22 cellular contexts compared by ENCODE assay signal in genomic region chr7:75042831-75043703, GRCh38. TPM values are rescaled to one million over a fixed set of nuclear protein-coding genes. Genes with fewer than 3 reads are reported as not detected.
DNase-seq lines count a peak whose midpoint lies in the region; ATAC-seq, FAIRE-seq and TF ChIP-seq lines count a peak whose summit lies in the region.
"Had no signal": no experiment of that assay in that cellular context is flagged by ENCODE, and none has a peak within 500 bp of the region (broad histone marks: within the 10 kb centered on the region; RNA-seq: fewer than 3 reads in every experiment).

No MANE protein-coding gene starts in this region.

- H3K9ac ChIP-seq in neuronal stem cell (ENCODE audit: low read depth, low read length, poor library complexity), result no peak overlapping the region

- no peak overlapping the region for H4K8ac ChIP-seq in neuronal stem cell (ENCODE audit: low read depth, low read length)

- H2BK5ac ChIP-seq in neuronal stem cell (ENCODE audit: low read length), result no peak overlapping the region

- TF ChIP-seq POLR2A in testis (IDR thresholded peaks at IDR 0.05), result no peak

- no peak overlapping the region for H3K4me2 ChIP-seq in neuronal stem cell (ENCODE audit: insufficient read depth, low read length, poor library complexity, severe bottlenecking)
- H3K4me2 ChIP-seq: A549 had no signal

- no peak overlapping the region for H2AK5ac ChIP-seq in neuronal stem cell (ENCODE audit: low read depth, low read length)

- H2BK15ac ChIP-seq in neuronal stem cell (ENCODE audit: low read length), result no peak overlapping the region

- peaks cover 5% of the 10 kb centered on the region for H3K79me1 ChIP-seq in neuronal stem cell (ENCODE audit: low read depth, low read length)

- peaks cover 0 to 3% of the 10 kb centered on the region in 2 donors for H3K4me1 ChIP-seq in neuronal stem cell (ENCODE audit: control insufficient read depth in 2 of 2, insufficient read depth in 1 of 2, low read depth in 1 of 2, low read length in 2 of 2)
- peaks cover 3% of the 10 kb centered on the region for H3K4me1 ChIP-seq in testis
- peaks cover 10% of the 10 kb centered on the region for H3K4me1 ChIP-seq in left ventricle myocardium inferior
- H3K4me1 ChIP-seq: HAP-1 had no signal

- H4K91ac ChIP-seq in neuronal stem cell (ENCODE audit: low read depth, low read length, poor library complexity), result no peak overlapping the region

- H3K4ac ChIP-seq in neuronal stem cell (ENCODE audit: low read length), result peak overlapping the region; percentile 11

- H3K18ac ChIP-seq in neuronal stem cell (ENCODE audit: low read length), result peak overlapping the region; percentile 52

- H3K14ac ChIP-seq in neuronal stem cell (ENCODE audit: low read length), result peak overlapping the region; percentile 63

- no peak overlapping the region for H2BK12ac ChIP-seq in neuronal stem cell (ENCODE audit: low read length)

- H2BK120ac ChIP-seq in neuronal stem cell (ENCODE audit: low read depth, low read length), result no peak overlapping the region

- H3K23ac ChIP-seq in neuronal stem cell (ENCODE audit: low read depth, low read length, poor library complexity), result peak overlapping the region; percentile 6

- peak; percentile 22 for DNase-seq in NCI-H69 (lab: John Stamatoyannopoulos, UW)
- no peak for DNase-seq in bronchial epithelial cell (ENCODE audit: low read depth)
- no peak for DNase-seq in neuronal stem cell (ENCODE audit: low spot score)
- no peak for DNase-seq in testis
- no peak for DNase-seq in left ventricle myocardium inferior
- DNase-seq: AML-193; CD4-positive, alpha-beta memory T cell; GOT3; KG1; MM.1S; NCI-H1694; NCI-H226; NCI-H510A; SIG-M5 had no signal

- H3K27me3 ChIP-seq in bronchial epithelial cell (ENCODE audit: control insufficient read depth, insufficient read depth, low read length) (no peaks in the 10 kb centered on the region), neuronal stem cell (ENCODE audit: control insufficient read depth in 3 of 3, insufficient read depth in 3 of 3, low read depth in 1 of 3, low read length in 3 of 3) (no peaks in the 10 kb centered on the region), testis (no peaks in the 10 kb centered on the region), left ventricle myocardium inferior (ENCODE audit: low read depth) (no peaks in the 10 kb centered on the region)

- no peak for TF ChIP-seq CTCF in bronchial epithelial cell (IDR thresholded peaks at IDR 0.05; ENCODE audit: insufficient read depth, low read length, severe bottlenecking)
- no peak for TF ChIP-seq CTCF in testis (IDR thresholded peaks at IDR 0.05)
- no peak for TF ChIP-seq CTCF in left ventricle myocardium inferior (IDR thresholded peaks at IDR 0.05; ENCODE audit: borderline replicate concordance)

- H2AFZ ChIP-seq in neuronal stem cell (ENCODE audit: low read length), result no peak overlapping the region

- intact Hi-C loops in testis (cut with DNase I; ENCODE audit: low total_unique reads), result no loop called here
- intact Hi-C loops in left ventricle myocardium inferior (cut with micrococcal nuclease), result no loop called here

- H3K9me3 ChIP-seq in neuronal stem cell (replicated peaks in 1 of 2; ENCODE audit: control insufficient read depth in 2 of 2, insufficient read depth in 1 of 2, low read depth in 1 of 2, low read length in 2 of 2) (no peaks in the 10 kb centered on the region), testis (no peaks in the 10 kb centered on the region), left ventricle myocardium inferior (replicated peaks) (no peaks in the 10 kb centered on the region)
- H3K9me3 ChIP-seq: A549, HAP-1 had no signal

- ATAC-seq in GM18517 (IDR thresholded peaks at IDR 0.05; ENCODE audit: unreplicated experiment) (no peak), HG03521 (IDR thresholded peaks at IDR 0.05; ENCODE audit: unreplicated experiment) (no peak), HG02588 (IDR thresholded peaks at IDR 0.05; ENCODE audit: unreplicated experiment) (no peak)
- ATAC-seq: A549, Panc1 had no signal

- H3K36me3 ChIP-seq in bronchial epithelial cell (ENCODE audit: control insufficient read depth, insufficient read depth, low read length) (peaks cover 14% of the 10 kb centered on the region), neuronal stem cell (replicated peaks in 1 of 2; ENCODE audit: control insufficient read depth in 2 of 2, insufficient read depth in 2 of 2, low read length in 2 of 2) (peaks cover 22 to 48% of the 10 kb centered on the region in 2 donors), testis (ENCODE audit: low read depth, missing control alignments) (no peaks in the 10 kb centered on the region), left ventricle myocardium inferior (peaks cover 47% of the 10 kb centered on the region)

- H3K27ac ChIP-seq in neuronal stem cell (replicated peaks; ENCODE audit: low read length) (no peak overlapping the region), testis (peak overlapping the region; percentile 7 to 33), left ventricle myocardium inferior (replicated peaks) (no peak overlapping the region)
- H3K27ac ChIP-seq: A549, SK-N-MC had no signal

- peak; percentile 13 for FAIRE-seq in bronchial epithelial cell (lab: Jason Lieb, UNC)
- FAIRE-seq: A549, HTR-8/SVneo had no signal

- no CpG with 5 or more reads among the region's 28 CpGs for WGBS in neuronal stem cell (ENCODE audit: extremely low coverage in 2 of 2, insufficient read length in 2 of 2, insufficient replicate concordance in 1 of 2), 2 donors
- WGBS in testis, 2 donors, result 95 to 98% methylated on average over 14 to 24 of the region's 28 CpGs

- no peak overlapping the region for H3K4me3 ChIP-seq in bronchial epithelial cell (ENCODE audit: low read depth, low read length)
- peak overlapping the region in 1 of 2 donors; percentile 9 for H3K4me3 ChIP-seq in neuronal stem cell (ENCODE audit: low read length in 2 of 2)
- no peak overlapping the region for H3K4me3 ChIP-seq in testis
- H3K4me3 ChIP-seq in left ventricle myocardium inferior, result no peak overlapping the region
- H3K4me3 ChIP-seq: A549, HAP-1, SK-N-MC had no signal

RNA-seq across cellular contexts. Expression of gene RCC1L, which starts 30.5 kb away (rescaled TPM):
- total RNA-seq in bronchial epithelial cell (42.9 and 60.2 TPM in 2 replicates), testis (10 to 100 TPM; 48.7 to 54.3 TPM), left ventricle myocardium inferior (50.0 TPM)
- 23.2 TPM for polyA plus RNA-seq in neuronal stem cell (2013, experiment 1 of 2)
- polyA plus RNA-seq in neuronal stem cell (2013, experiment 2 of 2), result 22.7 TPM
- polyA plus RNA-seq in testis (ENCODE audit: insufficient read depth, low read depth, low replicate concordance), result 35.1 TPM

RNA-seq across cellular contexts. Expression of gene GTF2IRD2B, which starts 49.3 kb away (rescaled TPM):
- total RNA-seq in bronchial epithelial cell (9.7 and 12.7 TPM in 2 replicates), testis (10 to 100 TPM; 44.4 to 63.1 TPM), left ventricle myocardium inferior (32.1 TPM)
- 8.4 TPM for polyA plus RNA-seq in neuronal stem cell (2013, experiment 1 of 2)
- polyA plus RNA-seq in neuronal stem cell (2013, experiment 2 of 2), result 8.5 TPM
- polyA plus RNA-seq in testis (ENCODE audit: insufficient read depth, low read depth, low replicate concordance), result 19.9 TPM

Comparison
In these comparisons a context has a peak if more than half of its experiments do, and no peak if none do; other contexts are left out.
1. H3K27ac ChIP-seq: peak in testis (2 of 2); none in neuronal stem cell (single experiment) and left ventricle myocardium inferior (single experiment).